In genomic region chr2:88159955-88160415, GRCh38 we compare ENCODE assay signal across 8 cellular contexts. TPM values are rescaled to one million over a fixed set of nuclear protein-coding genes. Genes with fewer than 3 reads are reported as not detected.
A peak's percentile ranks its signal among the peaks of the same experiment; 100 is the strongest.
DNase-seq lines count a peak whose midpoint lies in the region; ATAC-seq lines count a peak whose summit lies in the region.

No MANE protein-coding gene starts in this region.

- no peak overlapping the region for H3K4me3 Mint-ChIP-seq in effector memory CD8-positive, alpha-beta T cell

- no peaks in the 10 kb centered on the region for H3K9me3 Mint-ChIP-seq in effector memory CD8-positive, alpha-beta T cell

- H3K27me3 Mint-ChIP-seq in effector memory CD8-positive, alpha-beta T cell = peaks cover 0 to 18% of the 10 kb centered on the region in 2 donors

- peaks cover 0 to 4% of the 10 kb centered on the region in 2 donors for H3K4me1 Mint-ChIP-seq in effector memory CD8-positive, alpha-beta T cell (ENCODE audit: low read depth in 2 of 2)

- H3K27ac Mint-ChIP-seq in effector memory CD8-positive, alpha-beta T cell = no peak overlapping the region

- H3K36me3 Mint-ChIP-seq in effector memory CD8-positive, alpha-beta T cell (ENCODE audit: insufficient read depth) = no peaks in the 10 kb centered on the region

- DNase-seq in Daoy (ENCODE audit: low read depth) = peak; percentile 47
- DNase-seq in NCI-H774 (lab: John Stamatoyannopoulos, UW) = peak; percentile 57
- DNase-seq in activated CD4-positive, alpha-beta T cell treated with anti-CD3 and anti-CD28 coated beads, Interleukin-2, amount 50 U/mL, for 4 hours = peak; percentile 52
- peak; percentile 42 to 52 (median 44) for DNase-seq in effector memory CD8-positive, alpha-beta T cell
- peak; percentile 90 for DNase-seq in medulla oblongata (ENCODE audit: extremely low spot score)
- DNase-seq in stimulated activated naive CD4-positive, alpha-beta T cell (lab: John Stamatoyannopoulos, UW) = peak in 5 of 6 experiments; percentile 11 to 64 (median 43)

- ATAC-seq in HG03045 (IDR thresholded peaks at IDR 0.05; ENCODE audit: unreplicated experiment) (peak; percentile 44), HG03280 (IDR thresholded peaks at IDR 0.05; ENCODE audit: unreplicated experiment) (no peak)
- ATAC-seq in effector memory CD8-positive, alpha-beta T cell (replicated peaks) = peak; percentile 57

RNA-seq across cellular contexts. Expression of gene THNSL2, which starts 10.2 kb away (rescaled TPM):
- total RNA-seq in Daoy (2014; rRNA removed; shearing (Covaris generic)) = not detected in 2 replicates

RNA-seq across cellular contexts. Expression of gene FABP1, which starts 32.1 kb away (rescaled TPM):
- not detected in 2 replicates for total RNA-seq in Daoy (2014; rRNA removed; shearing (Covaris generic))
